26 cellular contexts compared by ENCODE assay signal in genomic region chr11:60919320-60919719, GRCh38. TPM values are rescaled to one million over a fixed set of nuclear protein-coding genes. Genes with fewer than 3 reads are reported as not detected.
DNase-seq lines count a peak whose midpoint lies in the region; ATAC-seq, FAIRE-seq and TF ChIP-seq lines count a peak whose summit lies in the region.
"Had no signal": no experiment of that assay in that cellular context is flagged by ENCODE, and none has a peak within 500 bp of the region (broad histone marks: within the 10 kb centered on the region; RNA-seq: fewer than 3 reads in every experiment).

No MANE protein-coding gene starts in this region.

- no peak for DNase-seq in A549 (ENCODE audit: low read depth in 1 of 2, low spot score in 1 of 2)
- peak; percentile 53 to 55 for DNase-seq in Kasumi-1 (lab: John Stamatoyannopoulos, UW)
- DNase-seq in epithelial cell of prostate (ENCODE audit: low read depth, low spot score): no peak
- DNase-seq in glutamatergic neuron: no peak
- no peak for DNase-seq in kidney
- no peak for DNase-seq in HuH-7 (ENCODE audit: low spot score)
- no peak for DNase-seq in activated CD4-positive, alpha-beta T cell treated with anti-CD3 and anti-CD28 coated beads, Interleukin-2, amount 50 U/mL, for 1 hour
- DNase-seq: activated CD4-positive, alpha-beta T cell treated with anti-CD3 and anti-CD28 coated beads for 48 hours; activated naive CD4-positive, alpha-beta T cell treated with anti-CD3 and anti-CD28 coated beads, Interleukin-2, amount 10 ng/mL, durations not matched to agents 7 days and 5 days; GOT3; heart right ventricle; NCI-H1105; NCI-H774; nucleus accumbens; stimulated activated naive CD4-positive, alpha-beta T cell; T-helper 9 cell had no signal

- no peaks in the 10 kb centered on the region for H3K9me3 ChIP-seq in A549
- H3K9me3 ChIP-seq in kidney (ENCODE audit: control insufficient read depth in 1 of 2, low read length in 2 of 2): no peaks in the 10 kb centered on the region
- H3K9me3 ChIP-seq: heart right ventricle had no signal

- H3K27ac Mint-ChIP-seq in activated naive CD8-positive, alpha-beta T cell: no peak overlapping the region
- H3K27ac Mint-ChIP-seq in glutamatergic neuron (ENCODE audit: unreplicated experiment): no peak overlapping the region
- H3K27ac Mint-ChIP-seq: activated naive CD4-positive, alpha-beta T cell treated with anti-CD3 and anti-CD28 coated beads, Interleukin-2, amount 10 ng/mL, durations not matched to agents 7 days and 5 days; CD8-positive, alpha-beta memory T cell had no signal

- no peak for TF ChIP-seq POLR2A in A549 (IDR thresholded peaks at IDR 0.05; ENCODE audit: low read length)

- no peak overlapping the region for H3K9ac ChIP-seq in kidney (ENCODE audit: low read length in 2 of 2)

- H3K4me3 ChIP-seq in A549: no peak overlapping the region
- H3K4me3 ChIP-seq in kidney (ENCODE audit: low read length in 2 of 2): no peak overlapping the region
- H3K4me3 ChIP-seq: heart right ventricle, smooth muscle cell had no signal

- H3K27ac ChIP-seq in A549 (no peak overlapping the region), epithelial cell of prostate (peak overlapping the region; percentile 81), kidney (ENCODE audit: low read depth in 2 of 2, low read length in 2 of 2) (no peak overlapping the region)
- H3K27ac ChIP-seq: heart right ventricle had no signal

- TF ChIP-seq CTCF in A549 (IDR thresholded peaks at IDR 0.05): no peak
- TF ChIP-seq CTCF in glutamatergic neuron (IDR thresholded peaks at IDR 0.05; ENCODE audit: partially characterized antibody, unreplicated experiment): no peak
- no peak for TF ChIP-seq CTCF in kidney (IDR thresholded peaks at IDR 0.05; ENCODE audit: borderline replicate concordance, extremely low read depth, insufficient read depth)

- peak overlapping the region; percentile 13; the same call in 1 of the 3 replicates for H3K4me2 ChIP-seq in A549
- H3K4me2 ChIP-seq: smooth muscle cell had no signal

- FAIRE-seq in A549 (lab: Jason Lieb, UNC): no peak
- FAIRE-seq in kidney (lab: Jason Lieb, UNC): no peak
- FAIRE-seq: urothelium cell line had no signal

- CTCF ChIA-PET in A549 (lab: Yijun Ruan, JAX): interaction anchor here (1.0 to 3.8 kb wide), 5 partner anchors 8 to 89 kb away, joined by 3 to 11 read pairs (median 6); no protein-coding TSS in a partner anchor

- 96% methylated on average over 1 of the region's 1 CpG for WGBS in A549 (ENCODE audit: missing lambda C conversion rate)

- H3K27me3 Mint-ChIP-seq in activated naive CD8-positive, alpha-beta T cell: no peaks in the 10 kb centered on the region
- H3K27me3 Mint-ChIP-seq in glutamatergic neuron (ENCODE audit: unreplicated experiment): peaks cover 6% of the 10 kb centered on the region

- H3K9me3 Mint-ChIP-seq in activated naive CD8-positive, alpha-beta T cell (ENCODE audit: low read depth): no peaks in the 10 kb centered on the region
- peaks cover 12% of the 10 kb centered on the region for H3K9me3 Mint-ChIP-seq in glutamatergic neuron (ENCODE audit: unreplicated experiment)
- H3K9me3 Mint-ChIP-seq: activated naive CD4-positive, alpha-beta T cell treated with anti-CD3 and anti-CD28 coated beads, Interleukin-2, amount 10 ng/mL, durations not matched to agents 7 days and 5 days; CD8-positive, alpha-beta memory T cell; central memory CD8-positive, alpha-beta T cell had no signal

- POLR2A ChIA-PET in A549 (lab: Yijun Ruan, JAX): no interaction called here

- H3K4me1 Mint-ChIP-seq in activated naive CD8-positive, alpha-beta T cell (ENCODE audit: low read depth): peaks cover 46% of the 10 kb centered on the region
- H3K4me1 Mint-ChIP-seq in glutamatergic neuron (ENCODE audit: low read depth, unreplicated experiment): peaks cover 13% of the 10 kb centered on the region

- H3K36me3 ChIP-seq in kidney (ENCODE audit: control insufficient read depth in 1 of 2, insufficient read depth in 2 of 2, low read length in 2 of 2): peaks cover 21 to 31% of the 10 kb centered on the region in 2 donors

- H3K36me3 Mint-ChIP-seq in activated naive CD8-positive, alpha-beta T cell: peaks cover 22% of the 10 kb centered on the region
- H3K36me3 Mint-ChIP-seq in glutamatergic neuron (ENCODE audit: unreplicated experiment): no peaks in the 10 kb centered on the region

- TF ChIP-seq EP300 in A549 (IDR thresholded peaks at IDR 0.05): no peak

- no peak for TF ChIP-seq RAD21 in A549 (conservative IDR thresholded peaks at IDR 0.05 in 1 of 2, IDR thresholded peaks at IDR 0.05 in 1 of 2)

- ATAC-seq in A549: no peak
- ATAC-seq: heart right ventricle, Right ventricle myocardium inferior had no signal

- intact Hi-C loops in kidney (cut with DNase I): no loop called here

- peak overlapping the region; percentile 27 for H3K4me3 Mint-ChIP-seq in activated naive CD8-positive, alpha-beta T cell
- no peak overlapping the region for H3K4me3 Mint-ChIP-seq in glutamatergic neuron (ENCODE audit: unreplicated experiment)
- H3K4me3 Mint-ChIP-seq: activated naive CD4-positive, alpha-beta T cell treated with anti-CD3 and anti-CD28 coated beads, Interleukin-2, amount 10 ng/mL, durations not matched to agents 7 days and 5 days; central memory CD8-positive, alpha-beta T cell had no signal

- H3K4me1 ChIP-seq in A549 (peaks cover 31% of the 10 kb centered on the region), kidney (ENCODE audit: control insufficient read depth in 1 of 2, insufficient read depth in 1 of 2, low read depth in 1 of 2, low read length in 2 of 2) (peaks cover 6 to 15% of the 10 kb centered on the region in 2 donors)

TF ChIP-seq in A549, 52 proteins besides CTCF, POLR2A, EP300 and RAD21 (continues in another document):
- TF ChIP-seq RCOR1 (IDR thresholded peaks at IDR 0.05; ENCODE audit: low read depth, low read length): no peak
- TF ChIP-seq ESRRA (IDR thresholded peaks at IDR 0.05; ENCODE audit: borderline replicate concordance, low read length): no peak
- no peak for TF ChIP-seq KDM5A (IDR thresholded peaks at IDR 0.05)
- TF ChIP-seq E2F6 (IDR thresholded peaks at IDR 0.05; ENCODE audit: borderline replicate concordance, low read depth): no peak

RNA-seq across cellular contexts. Expression of gene TMEM132A, which starts 4.9 kb away (rescaled TPM):
- polyA plus RNA-seq in A549 (2011; rRNA removed) (18.1 and 19.5 TPM in 2 replicates), A549 (2017; fragmentation: RNase III; extraction: RNeasy Plus Mini Kit Qiagen cat#74134 plus additional on column Dnase treatment) (87.2 to 91.8 TPM (median 88.0 TPM) in 3 replicates), kidney (ENCODE audit: insufficient read depth, low read depth, low replicate concordance) (17.2 TPM)
- polyA plus RNA-seq in A549 (2012; cell fraction: cytosol; rRNA removed): 58.4 and 83.2 TPM in 2 replicates
- polyA plus RNA-seq in A549 (2012; cell fraction: nucleus; rRNA removed): 368 and 501 TPM in 2 replicates
- polyA minus RNA-seq in A549 (2011; rRNA and poly(A)+ RNA removed): 20.1 and 20.2 TPM in 2 replicates
- total RNA-seq in glutamatergic neuron (ENCODE audit: unreplicated experiment) (664 TPM), kidney (19.1 TPM)
- polyA plus RNA-seq: CD8-positive, alpha-beta memory T cell had no signal

RNA-seq across cellular contexts. Expression of gene TMEM109, which starts 5.4 kb away (rescaled TPM):
- 40.9 and 58.0 TPM in 2 replicates for polyA plus RNA-seq in A549 (2011; rRNA removed)
- 66.3 and 75.3 TPM in 2 replicates for polyA plus RNA-seq in A549 (2012; cell fraction: cytosol; rRNA removed)
- polyA plus RNA-seq in A549 (2012; cell fraction: nucleus; rRNA removed): 76.5 and 78.4 TPM in 2 replicates
- 88.4 to 93.4 TPM (median 93.0 TPM) in 3 replicates for polyA plus RNA-seq in A549 (2017; fragmentation: RNase III; extraction: RNeasy Plus Mini Kit Qiagen cat#74134 plus additional on column Dnase treatment)
- 33.3 and 36.8 TPM in 2 replicates for polyA minus RNA-seq in A549 (2011; rRNA and poly(A)+ RNA removed)
- total RNA-seq in glutamatergic neuron (ENCODE audit: unreplicated experiment): 4.0 TPM
- 130 TPM for total RNA-seq in kidney
- polyA plus RNA-seq in kidney (ENCODE audit: insufficient read depth, low read depth, low replicate concordance): 139 TPM

RNA-seq across cellular contexts. Expression of gene PRPF19, which starts 12.9 kb away (rescaled TPM):
- polyA plus RNA-seq in A549 (2011; rRNA removed): 41.1 and 51.7 TPM in 2 replicates
- 77.9 and 97.7 TPM in 2 replicates for polyA plus RNA-seq in A549 (2012; cell fraction: cytosol; rRNA removed)
- polyA plus RNA-seq in A549 (2012; cell fraction: nucleus; rRNA removed): 117 and 145 TPM in 2 replicates
- 175 to 184 TPM (median 177 TPM) in 3 replicates for polyA plus RNA-seq in A549 (2017; fragmentation: RNase III; extraction: RNeasy Plus Mini Kit Qiagen cat#74134 plus additional on column Dnase treatment)
- polyA minus RNA-seq in A549 (2011; rRNA and poly(A)+ RNA removed): 45.9 and 67.2 TPM in 2 replicates
- 74.4 TPM for total RNA-seq in glutamatergic neuron (ENCODE audit: unreplicated experiment)
- 72.1 TPM for total RNA-seq in kidney
- 70.7 TPM for polyA plus RNA-seq in kidney (ENCODE audit: insufficient read depth, low read depth, low replicate concordance)

RNA-seq across cellular contexts. Expression of gene SLC15A3, which starts 32.7 kb away (rescaled TPM):
- polyA plus RNA-seq in A549 (2011; rRNA removed): not detected in 2 replicates
- not detected in 2 replicates for polyA plus RNA-seq in A549 (2012; cell fraction: cytosol; rRNA removed)
- polyA plus RNA-seq in A549 (2012; cell fraction: nucleus; rRNA removed): not detected in 2 replicates
- not detected in 3 replicates for polyA plus RNA-seq in A549 (2017; fragmentation: RNase III; extraction: RNeasy Plus Mini Kit Qiagen cat#74134 plus additional on column Dnase treatment)
- not detected in 2 replicates for polyA minus RNA-seq in A549 (2011; rRNA and poly(A)+ RNA removed)
- 4.4 TPM for total RNA-seq in glutamatergic neuron (ENCODE audit: unreplicated experiment)
- total RNA-seq in kidney: 27.0 TPM
- 26.6 TPM for polyA plus RNA-seq in kidney (ENCODE audit: insufficient read depth, low read depth, low replicate concordance)
- total RNA-seq: A673 had no signal
- polyA plus RNA-seq: CD8-positive, alpha-beta memory T cell had no signal

RNA-seq across cellular contexts. Expression of gene ZP1, which starts 52.0 kb away (rescaled TPM):
- polyA plus RNA-seq in A549 (2011; rRNA removed) (0.06 and 0.26 TPM in 2 replicates), A549 (2017; fragmentation: RNase III; extraction: RNeasy Plus Mini Kit Qiagen cat#74134 plus additional on column Dnase treatment) (0.30 to 0.32 TPM (median 0.30 TPM) in 3 replicates), kidney (ENCODE audit: insufficient read depth, low read depth, low replicate concordance) (not detected)
- polyA plus RNA-seq in A549 (2012; cell fraction: cytosol; rRNA removed): 0.07 and 0.23 TPM in 2 replicates
- 0.32 and 0.73 TPM in 2 replicates for polyA plus RNA-seq in A549 (2012; cell fraction: nucleus; rRNA removed)
- polyA minus RNA-seq in A549 (2011; rRNA and poly(A)+ RNA removed): 0.19 TPM in 1 of 2 replicates, not detected in the other
- total RNA-seq in glutamatergic neuron (ENCODE audit: unreplicated experiment) (not detected), kidney (not detected)
- total RNA-seq: A673; CD8-positive, alpha-beta memory T cell; Daoy; epithelial cell of proximal tubule; kidney epithelial cell had no signal

Comparison
In these comparisons a context has a peak if more than half of its experiments do, and no peak if none do; other contexts are left out.
1. DNase-seq: peak in Kasumi-1 (2 of 2); none in A549 (0 of 2), epithelial cell of prostate (single experiment), glutamatergic neuron (single experiment), kidney (single experiment), HuH-7 (single experiment) and activated CD4-positive, alpha-beta T cell treated with anti-CD3 and anti-CD28 coated beads, Interleukin-2, amount 50 U/mL, for 1 hour (single experiment).
2. RNA of gene TMEM132A, which starts 4.9 kb away (total RNA-seq): 664 TPM in glutamatergic neuron (single experiment); 19.1 TPM in kidney (single experiment); every median in the first group is over 10 times any median in the second.
3. RNA of gene TMEM109, which starts 5.4 kb away (total RNA-seq): 130 TPM in kidney (single experiment); 4.0 TPM in glutamatergic neuron (single experiment); every median in the first group is over 10 times any median in the second.